In genomic region chr1:108816049-108816882, GRCh38 we compare ENCODE assay signal across 9 cellular contexts. TPM values are rescaled to one million over a fixed set of nuclear protein-coding genes. Genes with fewer than 3 reads are reported as not detected.
A peak's percentile ranks its signal among the peaks of the same experiment; 100 is the strongest.
DNase-seq lines count a peak whose midpoint lies in the region; ATAC-seq, FAIRE-seq and TF ChIP-seq lines count a peak whose summit lies in the region.
"Had no signal": no experiment of that assay in that cellular context is flagged by ENCODE, and none has a peak within 500 bp of the region (broad histone marks: within the 10 kb centered on the region; RNA-seq: fewer than 3 reads in every experiment).

No MANE protein-coding gene starts in this region.

- H3K4me1 Mint-ChIP-seq in nephron = peaks cover 49% of the 10 kb centered on the region
- H3K4me1 Mint-ChIP-seq in natural killer cell treated with Interleukin-12 subunit alpha and Interleukin-12 subunit beta and Interleukin-15 and Interleukin-18, amount 100 ng/mL, for 72 hours (ENCODE audit: low read depth in 2 of 2) = no peaks in the 10 kb centered on the region
- no peaks in the 10 kb centered on the region for H3K4me1 Mint-ChIP-seq in effector memory CD8-positive, alpha-beta T cell (ENCODE audit: low read depth in 2 of 2)

- H3K4me3 ChIP-seq in fibroblast of the aortic adventitia (ENCODE audit: low read depth, low read length) (peak overlapping the region; percentile 52), Karpas-422 (ENCODE audit: low read length) (no peak overlapping the region)

- peak overlapping the region; percentile 40 to 56 (median 54) for H3K4me3 Mint-ChIP-seq in nephron
- H3K4me3 Mint-ChIP-seq in natural killer cell treated with Interleukin-12 subunit alpha and Interleukin-12 subunit beta and Interleukin-15 and Interleukin-18, amount 100 ng/mL, for 72 hours = no peak overlapping the region
- no peak overlapping the region for H3K4me3 Mint-ChIP-seq in effector memory CD8-positive, alpha-beta T cell

- H3K27me3 Mint-ChIP-seq in nephron (ENCODE audit: low read depth) = no peaks in the 10 kb centered on the region
- peaks cover 0 to 4% of the 10 kb centered on the region in 2 donors for H3K27me3 Mint-ChIP-seq in natural killer cell treated with Interleukin-12 subunit alpha and Interleukin-12 subunit beta and Interleukin-15 and Interleukin-18, amount 100 ng/mL, for 72 hours
- peaks cover 0 to 8% of the 10 kb centered on the region in 2 donors for H3K27me3 Mint-ChIP-seq in effector memory CD8-positive, alpha-beta T cell

- no peaks in the 10 kb centered on the region for H3K9me3 Mint-ChIP-seq in nephron
- H3K9me3 Mint-ChIP-seq in natural killer cell treated with Interleukin-12 subunit alpha and Interleukin-12 subunit beta and Interleukin-15 and Interleukin-18, amount 100 ng/mL, for 72 hours = no peaks in the 10 kb centered on the region
- no peaks in the 10 kb centered on the region for H3K9me3 Mint-ChIP-seq in effector memory CD8-positive, alpha-beta T cell

- H3K27me3 ChIP-seq in Karpas-422 (ENCODE audit: low read length) = no peaks in the 10 kb centered on the region

- H2AFZ ChIP-seq in Karpas-422 (ENCODE audit: low read length) = no peak overlapping the region

- H3K79me2 ChIP-seq in Karpas-422 (ENCODE audit: low read length) = no peaks in the 10 kb centered on the region

- no peaks in the 10 kb centered on the region for H3K9me3 ChIP-seq in Karpas-422 (ENCODE audit: low read length)

- TF ChIP-seq CTCF in fibroblast of the aortic adventitia (IDR thresholded peaks at IDR 0.05; ENCODE audit: insufficient read depth, low read length) = no peak
- TF ChIP-seq CTCF in nephron (IDR thresholded peaks at IDR 0.05; ENCODE audit: unreplicated experiment in 3 of 3) = no peak

- no peak for ATAC-seq in natural killer cell treated with Interleukin-12 subunit alpha and Interleukin-12 subunit beta and Interleukin-15 and Interleukin-18, amount 100 ng/mL, for 72 hours
- no peak for ATAC-seq in effector memory CD8-positive, alpha-beta T cell (replicated peaks)
- no peak for ATAC-seq in GM19035 (IDR thresholded peaks at IDR 0.05; ENCODE audit: unreplicated experiment)

- no peaks in the 10 kb centered on the region for H3K36me3 Mint-ChIP-seq in nephron (ENCODE audit: low read depth)
- H3K36me3 Mint-ChIP-seq in natural killer cell treated with Interleukin-12 subunit alpha and Interleukin-12 subunit beta and Interleukin-15 and Interleukin-18, amount 100 ng/mL, for 72 hours = no peaks in the 10 kb centered on the region
- peaks cover 2% of the 10 kb centered on the region for H3K36me3 Mint-ChIP-seq in effector memory CD8-positive, alpha-beta T cell (ENCODE audit: insufficient read depth)

- no peaks in the 10 kb centered on the region for H3K9me2 ChIP-seq in Karpas-422 (replicated peaks; ENCODE audit: insufficient read depth, low read length)

- no peak overlapping the region for H3K4me2 ChIP-seq in Karpas-422 (ENCODE audit: low read depth, low read length, poor library complexity, severe bottlenecking)

- H3K9ac ChIP-seq in Karpas-422 (ENCODE audit: low read length) = no peak overlapping the region

- in situ Hi-C loops in SK-MEL-5 (cut with HindIII; ENCODE audit: low pct_unique_long_range_greater_than_20kb, low sequenced_read_pairs) = no loop called here

- no peaks in the 10 kb centered on the region for H3K36me3 ChIP-seq in Karpas-422 (ENCODE audit: insufficient read depth, low read length)

- no peaks in the 10 kb centered on the region for H4K20me1 ChIP-seq in Karpas-422 (ENCODE audit: insufficient read depth, low read depth, low read length)

- H3K27ac ChIP-seq in Karpas-422 (ENCODE audit: low read length) = no peak overlapping the region

- DNase-seq in HTR-8/SVneo (ENCODE audit: insufficient read length, low spot score) (peak; percentile 63), SK-MEL-5 (ENCODE audit: low read depth, low spot score) (peak; percentile 94), fibroblast of the aortic adventitia (ENCODE audit: low read depth) (peak; percentile 92), Karpas-422 (no peak)
- no peak for DNase-seq in natural killer cell treated with Interleukin-12 subunit alpha and Interleukin-12 subunit beta and Interleukin-15 and Interleukin-18, amount 100 ng/mL, for 72 hours (ENCODE audit: low spot score)
- DNase-seq in effector memory CD8-positive, alpha-beta T cell = no peak

- FAIRE-seq in HTR-8/SVneo (lab: Jason Lieb, UNC) = no peak

- peak overlapping the region; percentile 96 to 98 (median 98) for H3K27ac Mint-ChIP-seq in nephron
- no peak overlapping the region for H3K27ac Mint-ChIP-seq in natural killer cell treated with Interleukin-12 subunit alpha and Interleukin-12 subunit beta and Interleukin-15 and Interleukin-18, amount 100 ng/mL, for 72 hours
- no peak overlapping the region for H3K27ac Mint-ChIP-seq in effector memory CD8-positive, alpha-beta T cell

- H3K4me1 ChIP-seq in Karpas-422 (ENCODE audit: low read length) = peaks cover 7% of the 10 kb centered on the region

RNA-seq across cellular contexts. Expression of gene AKNAD1, which starts 40.6 kb away (rescaled TPM):
- 0.13 TPM in 1 of 2 replicates, not detected in the other for total RNA-seq in SK-MEL-5 (2014; rRNA removed; shearing (Covaris generic))
- not detected in 2 replicates for polyA plus RNA-seq in SK-MEL-5 (2015; cell fraction: cytosol; rRNA removed)
- polyA plus RNA-seq in SK-MEL-5 (2015; cell fraction: nucleus; rRNA removed) = not detected in 2 replicates
- total RNA-seq in fibroblast of the aortic adventitia (ENCODE audit: low replicate concordance) = 0.27 TPM in 1 of 2 replicates, not detected in the other
- total RNA-seq in Karpas-422 (2014; rRNA removed; shearing (Covaris generic); ENCODE audit: low replicate concordance) = not detected in 2 replicates
- not detected for total RNA-seq in natural killer cell treated with Interleukin-12 subunit alpha and Interleukin-12 subunit beta and Interleukin-15 and Interleukin-18, amount 100 ng/mL, for 72 hours
- total RNA-seq: T-helper 1 cell treated with Interleukin-12 subunit alpha and Interleukin-12 subunit beta and Interleukin-4 antibody, amounts not matched to agents 30 ng/mL and 1 ng/mL, for 36 hours had no signal

Comparison
In these comparisons a context has a peak if more than half of its experiments do, and no peak if none do; other contexts are left out.
1. DNase-seq: peak in HTR-8/SVneo (single experiment), SK-MEL-5 (single experiment) and fibroblast of the aortic adventitia (single experiment); none in Karpas-422 (single experiment), natural killer cell treated with Interleukin-12 subunit alpha and Interleukin-12 subunit beta and Interleukin-15 and Interleukin-18, amount 100 ng/mL, for 72 hours (single experiment) and effector memory CD8-positive, alpha-beta T cell (0 of 3).
2. H3K27ac Mint-ChIP-seq: peak in nephron (3 of 3); none in natural killer cell treated with Interleukin-12 subunit alpha and Interleukin-12 subunit beta and Interleukin-15 and Interleukin-18, amount 100 ng/mL, for 72 hours (0 of 2) and effector memory CD8-positive, alpha-beta T cell (0 of 2).
3. H3K4me3 Mint-ChIP-seq: peak in nephron (3 of 3); none in natural killer cell treated with Interleukin-12 subunit alpha and Interleukin-12 subunit beta and Interleukin-15 and Interleukin-18, amount 100 ng/mL, for 72 hours (single experiment) and effector memory CD8-positive, alpha-beta T cell (0 of 2).